ENCODE assay signal across 9 cellular contexts in genomic region chr19:34964598-34964997, GRCh38. TPM values are rescaled to one million over a fixed set of nuclear protein-coding genes. Genes with fewer than 3 reads are reported as not detected.
DNase-seq lines count a peak whose midpoint lies in the region; ATAC-seq, FAIRE-seq and TF ChIP-seq lines count a peak whose summit lies in the region.
"Had no signal": no experiment of that assay in that cellular context is flagged by ENCODE, and none has a peak within 500 bp of the region (broad histone marks: within the 10 kb centered on the region; RNA-seq: fewer than 3 reads in every experiment).

No MANE protein-coding gene starts in this region.

- peak overlapping the region; percentile 73 for H3K4me3 ChIP-seq in iPS-18a (ENCODE audit: low read length)

- peak overlapping the region; percentile 79 for H3K4me3 Mint-ChIP-seq in activated T-cell treated with anti-CD3 and anti-CD28 coated beads, Interleukin-2, amount 50 U/mL, for 4 hours
- H3K4me3 Mint-ChIP-seq in activated B cell treated with CpG ODN at 0.5 μM for 24 hours, result peak overlapping the region; percentile 41
- peak overlapping the region; percentile 21 to 72 for H3K4me3 Mint-ChIP-seq in stimulated activated naive CD8-positive, alpha-beta T cell treated with anti-CD3 and anti-CD28 coated beads, Interleukin-15, amount 100 ng/mL, for 72 hours

- peaks cover 3% of the 10 kb centered on the region for H3K9me3 ChIP-seq in iPS-18a (ENCODE audit: control insufficient read depth, low read depth, low read length)

- H3K27me3 Mint-ChIP-seq in activated T-cell treated with anti-CD3 and anti-CD28 coated beads, Interleukin-2, amount 50 U/mL, for 4 hours (ENCODE audit: low read depth), result no peaks in the 10 kb centered on the region
- H3K27me3 Mint-ChIP-seq in activated B cell treated with CpG ODN at 0.5 μM for 24 hours, result peaks cover under 1% of the 10 kb centered on the region
- no peaks in the 10 kb centered on the region for H3K27me3 Mint-ChIP-seq in stimulated activated naive CD8-positive, alpha-beta T cell treated with anti-CD3 and anti-CD28 coated beads, Interleukin-15, amount 100 ng/mL, for 72 hours

- H3K27ac Mint-ChIP-seq in activated B cell treated with CpG ODN at 0.5 μM for 24 hours, result no peak overlapping the region
- no peak overlapping the region for H3K27ac Mint-ChIP-seq in stimulated activated naive CD8-positive, alpha-beta T cell treated with anti-CD3 and anti-CD28 coated beads, Interleukin-15, amount 100 ng/mL, for 72 hours

- H3K36me3 Mint-ChIP-seq in activated T-cell treated with anti-CD3 and anti-CD28 coated beads, Interleukin-2, amount 50 U/mL, for 4 hours (ENCODE audit: insufficient read depth), result peaks cover 32% of the 10 kb centered on the region
- peaks cover 24% of the 10 kb centered on the region for H3K36me3 Mint-ChIP-seq in activated B cell treated with CpG ODN at 0.5 μM for 24 hours (ENCODE audit: low read depth)

- CTCF ChIA-PET in activated B cell treated with CpG ODN at 0.5 μM for 24 hours (lab: Charles Lee), result interaction anchor here (0.6 to 1.4 kb wide), 2 partner anchors 80 to 697 kb away, joined by 3 to 4 read pairs; no protein-coding TSS in a partner anchor

- H3K9ac ChIP-seq in iPS-18a (ENCODE audit: low read length), result no peak overlapping the region

- peaks cover 36% of the 10 kb centered on the region for H3K9me3 Mint-ChIP-seq in activated T-cell treated with anti-CD3 and anti-CD28 coated beads, Interleukin-2, amount 50 U/mL, for 4 hours
- peaks cover 16% of the 10 kb centered on the region for H3K9me3 Mint-ChIP-seq in activated B cell treated with CpG ODN at 0.5 μM for 24 hours
- H3K9me3 Mint-ChIP-seq in stimulated activated naive CD8-positive, alpha-beta T cell treated with anti-CD3 and anti-CD28 coated beads, Interleukin-15, amount 100 ng/mL, for 72 hours, result peaks cover 30 to 63% of the 10 kb centered on the region in 2 donors

- FAIRE-seq in RCC 7860 (lab: Jason Lieb, UNC), result no peak

- POLR2A ChIA-PET in activated B cell treated with CpG ODN at 0.5 μM for 24 hours (lab: Charles Lee), result interaction anchor here (0.7 to 1.4 kb wide), 2 partner anchors 38 to 110 kb away, joined by 5 to 7 read pairs; partner anchors contain the start of gene ZNF30

- DNase-seq in activated T-cell treated with anti-CD3 and anti-CD28 coated beads, Interleukin-2, amount 50 U/mL, for 4 hours, result no peak
- no peak for DNase-seq in activated T-cell treated with anti-CD3 and anti-CD28 coated beads, Interleukin-2, amount 50 U/mL, for 48 hours
- DNase-seq in activated B cell treated with CpG ODN at 0.5 μM for 24 hours, result no peak
- no peak for DNase-seq in stimulated activated naive CD8-positive, alpha-beta T cell treated with anti-CD3 and anti-CD28 coated beads, Interleukin-15, amount 100 ng/mL, for 72 hours
- DNase-seq in hepatic stellate cell (ENCODE audit: low spot score), result no peak
- no peak for DNase-seq in RCC 7860 (ENCODE audit: low spot score)
- DNase-seq in stimulated activated CD4-positive, alpha-beta T cell treated with anti-CD3 and anti-CD28 coated beads, Interleukin-2, amount 100 ng/mL, for 24 hours, result no peak

- no peak for TF ChIP-seq CTCF in activated B cell treated with CpG ODN at 0.5 μM for 24 hours (IDR thresholded peaks at IDR 0.05)

- no peak for ATAC-seq in activated T-cell treated with anti-CD3 and anti-CD28 coated beads, Interleukin-2, amount 50 U/mL, for 4 hours
- ATAC-seq in activated B cell treated with CpG ODN at 0.5 μM for 24 hours (ENCODE audit: low read depth), result no peak
- ATAC-seq in stimulated activated naive CD8-positive, alpha-beta T cell treated with anti-CD3 and anti-CD28 coated beads, Interleukin-15, amount 100 ng/mL, for 72 hours, result no peak

- H3K27ac ChIP-seq in iPS-18a (ENCODE audit: low read length), result no peak overlapping the region
- H3K27ac ChIP-seq: PC-9 had no signal

- H3K27me3 ChIP-seq in iPS-18a (ENCODE audit: control insufficient read depth, insufficient read depth, low read length), result peaks cover 14% of the 10 kb centered on the region

- intact Hi-C loops in activated B cell treated with CpG ODN at 0.5 μM for 24 hours (cut with micrococcal nuclease), result loop anchor here (5.0 kb wide), 1 partner anchor 37 kb away; the partner anchor contains the start of gene ZNF30

- no peaks in the 10 kb centered on the region for H3K36me3 ChIP-seq in iPS-18a (ENCODE audit: control insufficient read depth, low read depth, low read length)

- H3K4me1 ChIP-seq in iPS-18a (ENCODE audit: control insufficient read depth, low read depth, low read length), result peaks cover 5% of the 10 kb centered on the region

- peaks cover 26% of the 10 kb centered on the region for H3K4me1 Mint-ChIP-seq in activated T-cell treated with anti-CD3 and anti-CD28 coated beads, Interleukin-2, amount 50 U/mL, for 4 hours (ENCODE audit: low read depth)
- H3K4me1 Mint-ChIP-seq in activated B cell treated with CpG ODN at 0.5 μM for 24 hours, result peaks cover 27% of the 10 kb centered on the region
- peaks cover 25% of the 10 kb centered on the region for H3K4me1 Mint-ChIP-seq in stimulated activated naive CD8-positive, alpha-beta T cell treated with anti-CD3 and anti-CD28 coated beads, Interleukin-15, amount 100 ng/mL, for 72 hours

RNA-seq across cellular contexts. Expression of gene ZNF792, which starts 0.6 kb away (rescaled TPM):
- 1 to 10 TPM; 2.4 to 2.6 (median 2.6) TPM for total RNA-seq in activated T-cell treated with anti-CD3 and anti-CD28 coated beads, Interleukin-2, amount 50 U/mL, for 4 hours
- 4.8 and 4.9 TPM in 2 replicates for total RNA-seq in activated B cell treated with CpG ODN at 0.5 μM for 24 hours

RNA-seq across cellular contexts. Expression of gene GRAMD1A, which starts 35.5 kb away (rescaled TPM):
- total RNA-seq in activated T-cell treated with anti-CD3 and anti-CD28 coated beads, Interleukin-2, amount 50 U/mL, for 4 hours, result 100 to 1,000 TPM; 162 to 192 (median 170) TPM
- 52.9 and 54.4 TPM in 2 replicates for total RNA-seq in activated B cell treated with CpG ODN at 0.5 μM for 24 hours

RNA-seq across cellular contexts. Expression of gene ZNF30, which starts 37.9 kb away (rescaled TPM):
- total RNA-seq in activated T-cell treated with anti-CD3 and anti-CD28 coated beads, Interleukin-2, amount 50 U/mL, for 4 hours, result 1 to 10 TPM; 4.7 to 6.1 (median 4.8) TPM
- 2.7 and 4.0 TPM in 2 replicates for total RNA-seq in activated B cell treated with CpG ODN at 0.5 μM for 24 hours
